Comparison of ENCODE assay signal across 7 cellular contexts in genomic region chr12:113800201-113800600, GRCh38.
"Had no signal": no experiment of that assay in that cellular context is flagged by ENCODE, and none has a peak within 500 bp of the region (broad histone marks: within the 10 kb centered on the region; RNA-seq: fewer than 3 reads in every experiment).

No MANE protein-coding gene starts in this region.

- H3K4me1 Mint-ChIP-seq: IgD-negative memory B cell had no signal

- H3K27me3 Mint-ChIP-seq: IgD-negative memory B cell had no signal

- H3K27ac Mint-ChIP-seq: IgD-negative memory B cell had no signal

- ATAC-seq: HepG2 had no signal

- H3K9me3 Mint-ChIP-seq: IgD-negative memory B cell had no signal

- DNase-seq: GM23248, GOT3, H7, HCEC 1CT had no signal

- H3K4me3 ChIP-seq: GM23248 had no signal

- H2AFZ ChIP-seq: GM23248 had no signal

- H3K4me3 Mint-ChIP-seq: IgD-negative memory B cell had no signal

- H3K9ac ChIP-seq: GM23248 had no signal

- H3K27ac ChIP-seq: GM23248, HL-60 had no signal
